27 cellular contexts compared by ENCODE assay signal in the genomic region with DNA sequence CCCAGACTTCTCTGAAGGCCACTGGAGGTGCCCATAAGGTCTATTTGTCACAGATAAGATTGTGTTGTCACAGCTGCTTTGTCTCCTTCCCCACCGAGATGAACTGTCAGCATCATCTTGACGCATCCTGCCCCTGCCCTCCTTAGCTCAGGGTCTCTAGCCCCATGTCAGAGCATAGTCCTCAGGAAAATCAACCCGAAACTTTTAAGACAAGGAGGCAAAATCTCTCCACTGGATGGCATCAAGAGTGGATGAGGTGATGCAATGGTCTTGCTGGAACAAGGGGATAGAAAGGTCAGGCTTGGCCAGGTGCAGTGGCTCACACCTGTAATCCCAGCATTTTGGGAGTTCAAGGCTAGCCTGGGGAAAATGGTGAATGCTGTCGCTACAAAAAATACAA. TPM values are rescaled to one million over a fixed set of nuclear protein-coding genes. Genes with fewer than 3 reads are reported as not detected.
DNase-seq lines count a peak whose midpoint lies in the region; ATAC-seq, FAIRE-seq and TF ChIP-seq lines count a peak whose summit lies in the region.
"Had no signal": no experiment of that assay in that cellular context is flagged by ENCODE, and none has a peak within 500 bp of the region (broad histone marks: within the 10 kb centered on the region; RNA-seq: fewer than 3 reads in every experiment).

No MANE protein-coding gene starts in this region.

- no peak for TF ChIP-seq CTCF in bronchial epithelial cell (IDR thresholded peaks at IDR 0.05; ENCODE audit: insufficient read depth, low read length, severe bottlenecking)

- H3K4me3 ChIP-seq in bronchial epithelial cell (ENCODE audit: low read depth, low read length) (no peak overlapping the region), mesenchymal stem cell (ENCODE audit: insufficient read depth in 1 of 2, low read depth in 1 of 2, low read length in 2 of 2) (no peak overlapping the region)
- H3K4me3 ChIP-seq: A549; BLaER1 treated with 17β-estradiol and CSF1 and Interleukin-3, amounts not matched to agents 10 nM and 100 nM; GM23248 had no signal

- H3K4me1 ChIP-seq in mesenchymal stem cell (ENCODE audit: control insufficient read depth, insufficient read depth, low read depth, low read length), result peaks cover 12% of the 10 kb centered on the region
- H3K4me1 ChIP-seq: BE2C had no signal

- no peak for ATAC-seq in activated CD4-positive, CD25-positive, alpha-beta regulatory T cell treated with anti-CD3 and anti-CD28 coated beads, Interleukin-2, amount 50 U/mL, for 24 hours
- ATAC-seq: A549, HCT116 had no signal

- H3K27ac ChIP-seq in mesenchymal stem cell (ENCODE audit: low read length, poor library complexity, severe bottlenecking), result no peak overlapping the region
- H3K27ac ChIP-seq: A549; BLaER1 treated with 17β-estradiol and CSF1 and Interleukin-3, amounts not matched to agents 10 nM and 100 nM; GM23248 had no signal

- H4K91ac ChIP-seq in mesenchymal stem cell (ENCODE audit: low read length), result no peak overlapping the region

- H3K79me1 ChIP-seq in mesenchymal stem cell (replicated peaks; ENCODE audit: low read length, poor library complexity, severe bottlenecking), result no peaks in the 10 kb centered on the region

- H2BK120ac ChIP-seq in mesenchymal stem cell (ENCODE audit: low read depth, low read length), result no peak overlapping the region

- H2BK5ac ChIP-seq in mesenchymal stem cell (ENCODE audit: low read depth, low read length, poor library complexity, severe bottlenecking), result no peak overlapping the region

- no peak for DNase-seq in bronchial epithelial cell (ENCODE audit: low read depth)
- no peak for DNase-seq in mesenchymal stem cell
- peak; percentile 14 for DNase-seq in posterior vena cava (ENCODE audit: low spot score)
- DNase-seq in NCI-H1105 (lab: John Stamatoyannopoulos, UW), result no peak
- DNase-seq in activated CD4-positive, alpha-beta T cell treated with anti-CD3 and anti-CD28 coated beads, Interleukin-2, amount 50 U/mL, for 1 hour, result no peak
- DNase-seq in GM03348 (ENCODE audit: low spot score), result no peak
- DNase-seq: 8988T; ACHN; AML-193; BE2C; Calu3; CD4-positive, alpha-beta T cell; CD8-positive, alpha-beta memory T cell; DMS53; DMS79 treated with DMSO at 0.1 percent for 48 hours; GF-D8; GM23248; H9 had no signal

- intact Hi-C loops in posterior vena cava (cut with DNase I), result no loop called here

- no peak overlapping the region for H3K4ac ChIP-seq in mesenchymal stem cell (ENCODE audit: low read depth in 1 of 2, low read length in 2 of 2)

- H3K36me3 ChIP-seq in bronchial epithelial cell (ENCODE audit: control insufficient read depth, insufficient read depth, low read length) (no peaks in the 10 kb centered on the region), mesenchymal stem cell (ENCODE audit: control insufficient read depth in 1 of 2, insufficient read depth in 2 of 2, low read depth in 1 of 2, low read length in 2 of 2) (no peaks in the 10 kb centered on the region)
- H3K36me3 ChIP-seq: BE2C; BLaER1 treated with 17β-estradiol and CSF1 and Interleukin-3, amounts not matched to agents 10 nM and 100 nM had no signal

- H3K14ac ChIP-seq in mesenchymal stem cell (ENCODE audit: low read length in 2 of 2), result no peak overlapping the region

- WGBS in mesenchymal stem cell, result 88% methylated on average over 4 of the region's 4 CpGs

- H4K8ac ChIP-seq in mesenchymal stem cell (ENCODE audit: low read length), result no peak overlapping the region

- no peak overlapping the region for H2BK15ac ChIP-seq in mesenchymal stem cell (ENCODE audit: low read depth, poor library complexity, severe bottlenecking)

- no peak overlapping the region for H3K23ac ChIP-seq in mesenchymal stem cell (ENCODE audit: low read length in 2 of 2)

- no peak overlapping the region for H2BK12ac ChIP-seq in mesenchymal stem cell (ENCODE audit: low read length in 2 of 2)

- H3K4me2 ChIP-seq in mesenchymal stem cell (ENCODE audit: low read length, poor library complexity, severe bottlenecking), result no peak overlapping the region
- H3K4me2 ChIP-seq: A549; BLaER1 treated with 17β-estradiol and CSF1 and Interleukin-3, amounts not matched to agents 10 nM and 100 nM had no signal

- peak overlapping the region; percentile 6 for H2AK5ac ChIP-seq in mesenchymal stem cell (ENCODE audit: low read length, severe bottlenecking)

- H3K9ac ChIP-seq in mesenchymal stem cell (ENCODE audit: low read length), result no peak overlapping the region
- H3K9ac ChIP-seq: BLaER1 treated with 17β-estradiol and CSF1 and Interleukin-3, amounts not matched to agents 10 nM and 100 nM; GM23248 had no signal

- H3K18ac ChIP-seq in mesenchymal stem cell (ENCODE audit: low read depth in 1 of 2, low read length in 2 of 2), result no peak overlapping the region

- H2AFZ ChIP-seq in mesenchymal stem cell (ENCODE audit: low read depth, low read length), result no peak overlapping the region
- H2AFZ ChIP-seq: GM23248 had no signal

- no peaks in the 10 kb centered on the region for H3K9me3 ChIP-seq in mesenchymal stem cell (ENCODE audit: control insufficient read depth, low read length)
- H3K9me3 ChIP-seq: A549; BE2C; BLaER1 treated with 17β-estradiol and CSF1 and Interleukin-3, amounts not matched to agents 10 nM and 100 nM had no signal

- FAIRE-seq in bronchial epithelial cell (lab: Jason Lieb, UNC), result peak; percentile 62
- FAIRE-seq: A549, GM12892 had no signal

- H3K27me3 ChIP-seq in bronchial epithelial cell (ENCODE audit: control insufficient read depth, insufficient read depth, low read length) (no peaks in the 10 kb centered on the region), mesenchymal stem cell (ENCODE audit: control insufficient read depth in 1 of 2, insufficient read depth in 1 of 2, low read length in 2 of 2) (peaks cover 4 to 37% of the 10 kb centered on the region in 2 experiments)
- H3K27me3 ChIP-seq: BLaER1 treated with 17β-estradiol and CSF1 and Interleukin-3, amounts not matched to agents 10 nM and 100 nM had no signal

RNA-seq across cellular contexts. Expression of a gene that starts 8.2 kb away (rescaled TPM):
- total RNA-seq in bronchial epithelial cell (under 0.01 and 0.26 TPM in 2 replicates), posterior vena cava (not detected)
- not detected for polyA plus RNA-seq in mesenchymal stem cell (2013, experiment 1 of 2)
- polyA plus RNA-seq in mesenchymal stem cell (2013, experiment 2 of 2), result 0.03 TPM
- total RNA-seq: Calu3; CD4-positive, alpha-beta T cell; CD8-positive, alpha-beta memory T cell; G401; GM23248; H4; H9 had no signal
- polyA plus RNA-seq: CD14-positive monocyte; CD8-positive, alpha-beta memory T cell had no signal

RNA-seq across cellular contexts. Expression of a gene that starts 12.0 kb away (rescaled TPM):
- total RNA-seq in bronchial epithelial cell, result 66.6 and 171 TPM in 2 replicates
- not detected for polyA plus RNA-seq in mesenchymal stem cell (2013, experiment 1 of 2)
- not detected for polyA plus RNA-seq in mesenchymal stem cell (2013, experiment 2 of 2)
- total RNA-seq in posterior vena cava, result not detected
- total RNA-seq: Calu3; CD4-positive, alpha-beta T cell; CD8-positive, alpha-beta memory T cell; Daoy; G401; H4; H9 had no signal
- polyA plus RNA-seq: CD14-positive monocyte; CD8-positive, alpha-beta memory T cell; GM23248 had no signal

RNA-seq across cellular contexts. Expression of a gene that starts 22.8 kb away (rescaled TPM):
- total RNA-seq in bronchial epithelial cell (5.3 and 17.0 TPM in 2 replicates), posterior vena cava (not detected)
- polyA plus RNA-seq in mesenchymal stem cell (2013, experiment 1 of 2), result not detected
- not detected for polyA plus RNA-seq in mesenchymal stem cell (2013, experiment 2 of 2)
- total RNA-seq: CD4-positive, alpha-beta T cell; CD8-positive, alpha-beta memory T cell; Daoy; GM23248; H4; H9 had no signal
- polyA plus RNA-seq: CD14-positive monocyte; CD8-positive, alpha-beta memory T cell; GM23248 had no signal

RNA-seq across cellular contexts. Expression of a gene that starts 30.0 kb away (rescaled TPM):
- total RNA-seq in bronchial epithelial cell (under 0.01 and 0.13 TPM in 2 replicates), posterior vena cava (not detected)
- polyA plus RNA-seq in mesenchymal stem cell (2013, experiment 1 of 2), result not detected
- polyA plus RNA-seq in mesenchymal stem cell (2013, experiment 2 of 2), result not detected
- total RNA-seq: Calu3; CD4-positive, alpha-beta T cell; CD8-positive, alpha-beta memory T cell; Daoy; G401; GM23248; H4; H9 had no signal
- polyA plus RNA-seq: CD14-positive monocyte; CD8-positive, alpha-beta memory T cell; GM23248 had no signal

RNA-seq across cellular contexts. Expression of a gene that starts 48.8 kb away (rescaled TPM):
- total RNA-seq in bronchial epithelial cell (not detected in 2 replicates), posterior vena cava (not detected)
- polyA plus RNA-seq in mesenchymal stem cell (2013, experiment 1 of 2), result not detected
- not detected for polyA plus RNA-seq in mesenchymal stem cell (2013, experiment 2 of 2)
- total RNA-seq: Calu3; CD4-positive, alpha-beta T cell; CD8-positive, alpha-beta memory T cell; Daoy; G401; GM23248; H4; H9 had no signal
- polyA plus RNA-seq: A549; CD14-positive monocyte; CD8-positive, alpha-beta memory T cell; GM23248 had no signal

Comparison
In these comparisons a context has a peak if more than half of its experiments do, and no peak if none do; other contexts are left out.
1. RNA of a gene that starts 12.0 kb away (total RNA-seq): 66.6 to 171 TPM in bronchial epithelial cell; not detected in posterior vena cava; every median in the first group is over 10 times any median in the second.